In the genomic region with DNA sequence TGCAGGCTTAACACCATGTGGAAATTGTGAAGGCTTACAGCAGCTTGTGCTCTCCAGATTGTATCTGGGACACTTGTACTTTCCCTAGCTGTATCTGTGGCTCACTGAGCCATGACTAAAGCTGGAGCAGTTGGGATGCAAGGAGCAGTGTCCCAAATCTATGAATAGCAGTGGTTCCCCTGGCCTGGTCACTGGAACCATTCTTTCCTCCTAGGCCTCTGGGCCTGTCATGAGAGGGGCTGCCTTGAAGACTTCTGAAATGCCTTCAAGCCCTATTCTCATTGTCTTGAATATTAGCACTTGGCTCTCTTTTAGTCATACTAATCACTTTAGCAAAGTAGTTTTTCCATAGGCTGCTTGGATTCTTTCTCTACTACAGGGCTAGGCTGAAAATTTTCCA, we compare ENCODE assay signal across 39 cellular contexts.
"Had no signal": no experiment of that assay in that cellular context is flagged by ENCODE, and none has a peak within 500 bp of the region (broad histone marks: within the 10 kb centered on the region; RNA-seq: fewer than 3 reads in every experiment).

No MANE protein-coding gene starts in this region.

- H3K4me3 ChIP-seq: ascending aorta, cardiac muscle cell had no signal

- H3K4me1 Mint-ChIP-seq: activated B cell treated with CpG ODN at 0.5 μM for 24 hours; activated CD4-positive, alpha-beta T cell treated with anti-CD3 and anti-CD28 coated beads, Interleukin-2, amount 10 ng/mL, durations not matched to agents 24 days and 14 days; activated naive CD8-positive, alpha-beta T cell treated with anti-CD3 and anti-CD28 coated beads, Interleukin-2, amount 10 ng/mL, durations not matched to agents 7 days and 5 days; activated naive CD8-positive, alpha-beta T cell treated with anti-CD3 and anti-CD28 coated beads, Interleukin-2, amount 50 U/mL, for 24 hours; activated T-helper 17 cell treated with anti-CD3 and anti-CD28 coated beads, Interleukin-2, amount 50 U/mL, for 72 hours; brain; central memory CD8-positive, alpha-beta T cell had no signal

- ATAC-seq: activated CD8-positive, alpha-beta T cell treated with anti-CD3 and anti-CD28 coated beads for 36 hours; activated naive CD4-positive, alpha-beta T cell treated with anti-CD3 and anti-CD28 coated beads, Interleukin-2, amount 50 U/mL, for 72 hours; activated naive CD8-positive, alpha-beta T cell treated with anti-CD3 and anti-CD28 coated beads, Interleukin-2, amount 50 U/mL, for 24 hours; activated T-cell treated with anti-CD3 and anti-CD28 coated beads, Interleukin-2, amount 50 U/mL, for 4 hours; activated T-cell treated with anti-CD3 and anti-CD28 coated beads, Interleukin-2, amount 50 U/mL, for 72 hours; activated T-helper 17 cell treated with anti-CD3 and anti-CD28 coated beads, Interleukin-2, amount 50 U/mL, for 72 hours had no signal

- H3K27me3 Mint-ChIP-seq: activated B cell treated with CpG ODN at 0.5 μM for 24 hours; activated CD4-positive, alpha-beta memory T cell treated with anti-CD3 and anti-CD28 coated beads for 36 hours; activated CD4-positive, alpha-beta T cell treated with anti-CD3 and anti-CD28 coated beads, Interleukin-2, amount 10 ng/mL, durations not matched to agents 24 days and 14 days; activated CD8-positive, alpha-beta T cell treated with anti-CD3 and anti-CD28 coated beads for 36 hours; activated naive CD8-positive, alpha-beta T cell treated with anti-CD3 and anti-CD28 coated beads, Interleukin-2, amount 10 ng/mL, durations not matched to agents 7 days and 5 days; activated naive CD8-positive, alpha-beta T cell treated with anti-CD3 and anti-CD28 coated beads, Interleukin-2, amount 50 U/mL, for 24 hours; activated T-helper 17 cell treated with anti-CD3 and anti-CD28 coated beads, Interleukin-2, amount 50 U/mL, for 72 hours; brain; central memory CD8-positive, alpha-beta T cell had no signal

- H3K4me3 Mint-ChIP-seq: activated B cell treated with CpG ODN at 0.5 μM for 24 hours; activated CD4-positive, alpha-beta memory T cell treated with anti-CD3 and anti-CD28 coated beads for 36 hours; activated CD4-positive, alpha-beta T cell treated with anti-CD3 and anti-CD28 coated beads, Interleukin-2, amount 10 ng/mL, durations not matched to agents 24 days and 14 days; activated CD8-positive, alpha-beta T cell treated with anti-CD3 and anti-CD28 coated beads for 36 hours; activated naive CD4-positive, alpha-beta T cell treated with anti-CD3 and anti-CD28 coated beads for 36 hours; activated naive CD8-positive, alpha-beta T cell treated with anti-CD3 and anti-CD28 coated beads, Interleukin-2, amount 10 ng/mL, durations not matched to agents 7 days and 5 days; activated naive CD8-positive, alpha-beta T cell treated with anti-CD3 and anti-CD28 coated beads, Interleukin-2, amount 50 U/mL, for 24 hours; activated T-cell treated with anti-CD3 and anti-CD28 coated beads, Interleukin-2, amount 50 U/mL, for 4 hours; activated T-cell treated with anti-CD3 and anti-CD28 coated beads, Interleukin-2, amount 50 U/mL, for 72 hours; activated T-helper 1 cell treated with anti-CD3 and anti-CD28 coated beads, Interleukin-12 subunit alpha, Interleukin-12 subunit beta, Interleukin-2, Interleukin-4 antibody, amounts not matched to agents 30 ng/mL and 10 ng/mL and 1 ng/mL, durations not matched to agents 14 hours and 24 hours and 36 hours; activated T-helper 17 cell treated with anti-CD3 and anti-CD28 coated beads, Interleukin-2, amount 50 U/mL, for 72 hours; brain; central memory CD8-positive, alpha-beta T cell; T-helper 1 cell treated with Interleukin-12 subunit alpha and Interleukin-12 subunit beta and Interleukin-4 antibody, amounts not matched to agents 30 μg/mL and 1 μg/mL, for 36 hours; T-helper 2 cell treated with Interferon-gamma antibody and Interleukin-4, amounts not matched to agents 5 μg/mL and 100 μg/mL, for 36 hours had no signal

- H3K36me3 ChIP-seq: ascending aorta, cardiac muscle cell had no signal

- H3K9me3 ChIP-seq: ascending aorta had no signal

- H3K36me3 Mint-ChIP-seq: activated CD4-positive, alpha-beta memory T cell treated with anti-CD3 and anti-CD28 coated beads for 36 hours; activated naive CD4-positive, alpha-beta T cell treated with anti-CD3 and anti-CD28 coated beads, Interleukin-2, amount 50 U/mL, for 72 hours; activated naive CD8-positive, alpha-beta T cell treated with anti-CD3 and anti-CD28 coated beads, Interleukin-2, amount 10 ng/mL, durations not matched to agents 7 days and 5 days; brain had no signal

- H3K4me1 ChIP-seq: ascending aorta had no signal

- H3K27me3 ChIP-seq: ascending aorta, cardiac muscle cell had no signal

- H3K27ac ChIP-seq: ascending aorta, cardiac muscle cell, VCaP had no signal

- H3K27ac Mint-ChIP-seq: activated B cell treated with CpG ODN at 0.5 μM for 24 hours; activated CD4-positive, alpha-beta memory T cell treated with anti-CD3 and anti-CD28 coated beads for 36 hours; activated CD4-positive, alpha-beta T cell treated with anti-CD3 and anti-CD28 coated beads, Interleukin-2, amount 10 ng/mL, durations not matched to agents 24 days and 14 days; activated CD8-positive, alpha-beta T cell treated with anti-CD3 and anti-CD28 coated beads for 36 hours; activated naive CD4-positive, alpha-beta T cell treated with anti-CD3 and anti-CD28 coated beads for 36 hours; activated naive CD4-positive, alpha-beta T cell treated with anti-CD3 and anti-CD28 coated beads, Interleukin-2, amount 50 U/mL, for 72 hours; activated naive CD8-positive, alpha-beta T cell treated with anti-CD3 and anti-CD28 coated beads, Interleukin-2, amount 10 ng/mL, durations not matched to agents 7 days and 5 days; activated naive CD8-positive, alpha-beta T cell treated with anti-CD3 and anti-CD28 coated beads, Interleukin-2, amount 50 U/mL, for 24 hours; activated T-cell treated with anti-CD3 and anti-CD28 coated beads, Interleukin-2, amount 50 U/mL, for 72 hours; activated T-helper 1 cell treated with anti-CD3 and anti-CD28 coated beads, Interleukin-12 subunit alpha, Interleukin-12 subunit beta, Interleukin-2, Interleukin-4 antibody, amounts not matched to agents 30 ng/mL and 10 ng/mL and 1 ng/mL, durations not matched to agents 14 hours and 24 hours and 36 hours; activated T-helper 17 cell treated with anti-CD3 and anti-CD28 coated beads, Interleukin-2, amount 50 U/mL, for 72 hours; brain; T-helper 1 cell treated with Interleukin-12 subunit alpha and Interleukin-12 subunit beta and Interleukin-4 antibody, amounts not matched to agents 30 μg/mL and 1 μg/mL, for 36 hours; T-helper 2 cell treated with Interferon-gamma antibody and Interleukin-4, amounts not matched to agents 5 μg/mL and 100 μg/mL, for 36 hours had no signal

- DNase-seq: activated B cell treated with CpG ODN at 0.5 μM for 24 hours; activated CD4-positive, alpha-beta memory T cell treated with anti-CD3 and anti-CD28 coated beads for 36 hours; activated CD4-positive, alpha-beta T cell treated with anti-CD3 and anti-CD28 coated beads for 4 hours; activated CD4-positive, alpha-beta T cell treated with anti-CD3 and anti-CD28 coated beads, Interleukin-2, amount 10 ng/mL, durations not matched to agents 24 days and 14 days; activated CD4-positive, alpha-beta T cell treated with anti-CD3 and anti-CD28 coated beads, Interleukin-2, amount 50 U/mL, for 1 hour; activated CD4-positive, alpha-beta T cell treated with anti-CD3 and anti-CD28 coated beads, Interleukin-2, amount 50 U/mL, for 4 hours; activated CD4-positive, CD25-positive, alpha-beta regulatory T cell treated with anti-CD3 and anti-CD28 coated beads, Interleukin-2, amount 50 U/mL, for 72 hours; activated CD8-positive, alpha-beta memory T cell treated with anti-CD3 and anti-CD28 coated beads, Interleukin-2, amount 50 U/mL, for 4 hours; activated CD8-positive, alpha-beta T cell treated with anti-CD3 and anti-CD28 coated beads for 36 hours; activated effector memory CD4-positive, alpha-beta T cell treated with anti-CD3 and anti-CD28 coated beads, Interleukin-2, amount 50 U/mL, for 16 hours; activated gamma-delta T cell treated with Interleukin-2 at 50 U/mL for 16 hours; activated naive CD4-positive, alpha-beta T cell; activated naive CD4-positive, alpha-beta T cell treated with anti-CD3 and anti-CD28 coated beads for 36 hours; activated naive CD4-positive, alpha-beta T cell treated with anti-CD3 and anti-CD28 coated beads, Interleukin-2, amount 50 U/mL, for 16 hours; activated naive CD8-positive, alpha-beta T cell treated with anti-CD3 and anti-CD28 coated beads, Interleukin-2, amount 10 ng/mL, durations not matched to agents 7 days and 5 days; activated naive CD8-positive, alpha-beta T cell treated with anti-CD3 and anti-CD28 coated beads, Interleukin-2, amount 50 U/mL, for 24 hours; activated T-cell treated with anti-CD3 and anti-CD28 coated beads for 4 hours; activated T-cell treated with anti-CD3 and anti-CD28 coated beads, Interleukin-2, amount 50 U/mL, for 1 hour; activated T-cell treated with anti-CD3 and anti-CD28 coated beads, Interleukin-2, amount 50 U/mL, for 4 hours; activated T-cell treated with anti-CD3 and anti-CD28 coated beads, Interleukin-2, amount 50 U/mL, for 72 hours; amygdala; anterior cingulate cortex; caudate nucleus; cerebellar nuclear complex; T-helper 1 cell; T-helper 2 cell; T-helper 9 cell had no signal

- FAIRE-seq: bronchial epithelial cell, TTC549 had no signal
